Comparison of ENCODE assay signal across 13 cellular contexts in the genomic region with DNA sequence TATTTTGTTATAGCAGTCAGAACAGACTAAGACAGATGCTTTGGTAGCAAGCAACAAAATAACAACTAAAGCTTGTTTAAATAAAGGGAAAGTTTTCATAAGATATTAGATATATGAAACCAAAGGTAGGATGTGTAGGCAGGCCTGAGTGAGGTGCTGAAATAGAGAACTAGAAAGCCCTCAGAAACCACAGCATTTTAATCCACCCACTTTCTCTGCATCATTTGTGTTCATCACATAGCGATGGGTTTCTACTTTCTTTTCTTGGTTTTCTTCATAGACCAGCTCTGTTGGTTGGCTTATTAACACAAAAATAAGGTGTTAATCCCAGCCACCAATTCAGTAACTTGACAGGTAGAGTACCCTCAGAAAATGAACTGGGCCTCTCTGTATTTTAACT.
DNase-seq lines count a peak whose midpoint lies in the region; ATAC-seq and TF ChIP-seq lines count a peak whose summit lies in the region.
"Had no signal": no experiment of that assay in that cellular context is flagged by ENCODE, and none has a peak within 500 bp of the region (broad histone marks: within the 10 kb centered on the region; RNA-seq: fewer than 3 reads in every experiment).

No MANE protein-coding gene starts in this region.

- ATAC-seq in GM18858 (IDR thresholded peaks at IDR 0.05; ENCODE audit: unreplicated experiment) (peak; percentile 100), GM21360 (IDR thresholded peaks at IDR 0.05; ENCODE audit: unreplicated experiment) (peak; percentile 100), HG02973 (IDR thresholded peaks at IDR 0.05; ENCODE audit: unreplicated experiment) (peak; percentile 100)
- ATAC-seq: body of pancreas, T-cell had no signal

- peaks cover 21% of the 10 kb centered on the region for H3K27me3 ChIP-seq in OCI-LY3 (ENCODE audit: low read depth, low read length)
- H3K27me3 ChIP-seq: body of pancreas, suprapubic skin had no signal

- DNase-seq in DMS53 (lab: John Stamatoyannopoulos, UW): no peak
- no peak for DNase-seq in NCI-H1694 (lab: John Stamatoyannopoulos, UW)
- no peak for DNase-seq in HPDE6-E6E7 (ENCODE audit: extremely low spot score)
- DNase-seq in NOMO-1 (lab: John Stamatoyannopoulos, UW; ENCODE audit: unreplicated experiment in 2 of 2): no peak
- DNase-seq: body of pancreas, GM23248, NCI-H774, T-cell had no signal

- H3K4me2 ChIP-seq in OCI-LY3 (ENCODE audit: low read length): peak overlapping the region; percentile 55

- H3K79me2 ChIP-seq in OCI-LY3 (ENCODE audit: low read length): no peaks in the 10 kb centered on the region

- peaks cover 15% of the 10 kb centered on the region for H3K4me1 ChIP-seq in OCI-LY3 (ENCODE audit: low read length)
- H3K4me1 ChIP-seq: body of pancreas, suprapubic skin had no signal

- H3K27ac ChIP-seq in OCI-LY3 (ENCODE audit: low read length): peak overlapping the region; percentile 54
- H3K27ac ChIP-seq: body of pancreas, GM23248, suprapubic skin had no signal

- H3K9ac ChIP-seq in OCI-LY3 (ENCODE audit: low read length): no peak overlapping the region
- H3K9ac ChIP-seq: GM23248 had no signal

- H3K4me3 ChIP-seq in OCI-LY3 (ENCODE audit: low read length): peak overlapping the region; percentile 42
- H3K4me3 ChIP-seq: body of pancreas, GM23248, suprapubic skin had no signal

- peaks cover 5% of the 10 kb centered on the region for H3K36me3 ChIP-seq in OCI-LY3 (replicated peaks; ENCODE audit: low read depth, low read length)
- H3K36me3 ChIP-seq: suprapubic skin had no signal

- TF ChIP-seq CTCF in OCI-LY3 (IDR thresholded peaks at IDR 0.05; ENCODE audit: low read depth, low read length): no peak

- H4K20me1 ChIP-seq in OCI-LY3 (ENCODE audit: insufficient read depth, low read length): no peaks in the 10 kb centered on the region

- peaks cover 19% of the 10 kb centered on the region for H3K9me3 ChIP-seq in OCI-LY3 (ENCODE audit: insufficient read depth, low read length)
- H3K9me3 ChIP-seq: suprapubic skin had no signal

- H2AFZ ChIP-seq in OCI-LY3 (ENCODE audit: low read depth, low read length): no peak overlapping the region
- H2AFZ ChIP-seq: GM23248 had no signal
